ENCODE assay signal across 1 cellular context in genomic region chr6:14731638-14732037, GRCh38.
TF ChIP-seq lines count a peak whose summit lies in the region.

No MANE protein-coding gene starts in this region.

TF ChIP-seq in HCT116, 20 proteins besides CTCF, POLR2A, EP300 and RAD21:
- TF ChIP-seq ZBTB33 (IDR thresholded peaks at IDR 0.05; ENCODE audit: extremely low read depth, insufficient replicate concordance, low read length) = no peak
- TF ChIP-seq FOSL1 (IDR thresholded peaks at IDR 0.05; ENCODE audit: low read depth) = no peak
- no peak for TF ChIP-seq EZH2phosphoT487 (IDR thresholded peaks at IDR 0.05; ENCODE audit: borderline replicate concordance)
- no peak for TF ChIP-seq POLR2AphosphoS5 (IDR thresholded peaks at IDR 0.05; ENCODE audit: low read depth, low read length)
- TF ChIP-seq SIN3A (IDR thresholded peaks at IDR 0.05; ENCODE audit: low read depth) = no peak
- TF ChIP-seq EZH2 (IDR thresholded peaks at IDR 0.05) = no peak
- no peak for TF ChIP-seq CBX3 (IDR thresholded peaks at IDR 0.05; ENCODE audit: low read depth)
- TF ChIP-seq MAX (IDR thresholded peaks at IDR 0.05) = no peak
- no peak for TF ChIP-seq SRF (IDR thresholded peaks at IDR 0.05; ENCODE audit: low read depth)
